Comparison of ENCODE assay signal across 8 cellular contexts in the genomic region with DNA sequence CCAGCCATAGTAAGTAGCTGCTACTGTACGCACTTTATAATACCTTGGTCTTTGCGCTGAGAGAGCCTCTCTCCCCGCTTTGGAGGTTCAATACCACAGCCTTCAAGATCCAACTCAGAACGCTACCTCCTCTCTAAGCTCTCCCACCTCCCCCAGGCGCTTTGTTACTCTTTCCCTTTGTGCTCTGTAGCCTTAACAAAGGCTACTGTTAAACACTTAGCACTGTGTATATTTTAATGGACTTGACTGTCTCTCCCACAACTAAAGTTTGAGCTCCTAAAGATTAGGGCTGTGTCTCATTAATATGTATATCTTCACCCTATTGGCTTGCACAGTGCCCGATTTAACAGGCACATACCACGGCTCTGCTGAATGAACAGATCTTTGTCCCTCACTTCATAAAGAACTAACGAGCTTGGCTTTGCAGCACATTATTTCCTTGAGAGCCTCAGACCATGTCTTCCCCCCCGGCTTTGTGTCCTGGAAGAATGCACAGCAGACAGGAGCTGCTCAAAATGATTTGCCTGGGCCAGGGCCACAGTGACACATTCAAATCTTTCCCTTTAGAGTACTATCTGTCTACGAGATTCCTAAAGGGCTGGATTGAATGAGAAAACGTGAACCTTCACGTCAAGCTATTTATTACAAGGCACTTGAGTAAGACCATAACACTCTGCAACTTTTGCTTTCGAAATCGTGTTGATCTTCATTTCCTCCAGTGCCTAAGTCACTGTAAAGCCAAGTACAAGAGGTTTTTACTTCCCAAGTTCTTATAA. TPM values are rescaled to one million over a fixed set of nuclear protein-coding genes. Genes with fewer than 3 reads are reported as not detected.
DNase-seq lines count a peak whose midpoint lies in the region; ATAC-seq and TF ChIP-seq lines count a peak whose summit lies in the region.

No MANE protein-coding gene starts in this region.

- peak; percentile 45 for DNase-seq in HFFc6
- peak; percentile 52 for DNase-seq in SK-MEL-5 (ENCODE audit: low read depth, low spot score)
- peak; percentile 77 for DNase-seq in epithelial cell of esophagus (ENCODE audit: low read depth)
- no peak for DNase-seq in natural killer cell treated with Interleukin-12 subunit alpha and Interleukin-12 subunit beta and Interleukin-15 and Interleukin-18, amount 100 ng/mL, for 72 hours (ENCODE audit: low spot score)
- DNase-seq in COLO668 (lab: John Stamatoyannopoulos, UW; ENCODE audit: unreplicated experiment), result no peak
- DNase-seq in HuH-7.5 (ENCODE audit: low spot score), result no peak
- DNase-seq in NCI-H1930 (lab: John Stamatoyannopoulos, UW), result no peak

- H3K27ac Mint-ChIP-seq in HFFc6, result no peak overlapping the region
- H3K27ac Mint-ChIP-seq in natural killer cell treated with Interleukin-12 subunit alpha and Interleukin-12 subunit beta and Interleukin-15 and Interleukin-18, amount 100 ng/mL, for 72 hours, result no peak overlapping the region

- H3K4me3 ChIP-seq in GM08714 (ENCODE audit: low read length), result peak overlapping the region; percentile 92; the same call in 1 of the 2 replicates
- H3K4me3 ChIP-seq in epithelial cell of esophagus (ENCODE audit: low read length), result peak overlapping the region; percentile 6

- peak; percentile 86 to 92 for ATAC-seq in natural killer cell treated with Interleukin-12 subunit alpha and Interleukin-12 subunit beta and Interleukin-15 and Interleukin-18, amount 100 ng/mL, for 72 hours

- TF ChIP-seq CTCF in HFFc6 (IDR thresholded peaks at IDR 0.05) (no peak), epithelial cell of esophagus (IDR thresholded peaks at IDR 0.05; ENCODE audit: insufficient read depth, low read depth, low read length, missing control alignments) (peak; percentile 1)

- no peaks in the 10 kb centered on the region for H3K27me3 Mint-ChIP-seq in HFFc6 (ENCODE audit: insufficient read depth)
- no peaks in the 10 kb centered on the region for H3K27me3 Mint-ChIP-seq in natural killer cell treated with Interleukin-12 subunit alpha and Interleukin-12 subunit beta and Interleukin-15 and Interleukin-18, amount 100 ng/mL, for 72 hours

- in situ Hi-C loops in SK-MEL-5 (cut with HindIII; ENCODE audit: low pct_unique_long_range_greater_than_20kb, low sequenced_read_pairs), result no loop called here

- no peak overlapping the region for H3K4me3 Mint-ChIP-seq in HFFc6
- no peak overlapping the region for H3K4me3 Mint-ChIP-seq in natural killer cell treated with Interleukin-12 subunit alpha and Interleukin-12 subunit beta and Interleukin-15 and Interleukin-18, amount 100 ng/mL, for 72 hours

- H3K4me1 Mint-ChIP-seq in HFFc6 (ENCODE audit: low read depth), result peaks cover 12% of the 10 kb centered on the region
- H3K4me1 Mint-ChIP-seq in natural killer cell treated with Interleukin-12 subunit alpha and Interleukin-12 subunit beta and Interleukin-15 and Interleukin-18, amount 100 ng/mL, for 72 hours (ENCODE audit: low read depth in 2 of 2), result peaks cover 5 to 14% of the 10 kb centered on the region in 2 donors

- H3K9me3 Mint-ChIP-seq in HFFc6, result no peaks in the 10 kb centered on the region
- no peaks in the 10 kb centered on the region for H3K9me3 Mint-ChIP-seq in natural killer cell treated with Interleukin-12 subunit alpha and Interleukin-12 subunit beta and Interleukin-15 and Interleukin-18, amount 100 ng/mL, for 72 hours

- no peaks in the 10 kb centered on the region for H3K36me3 Mint-ChIP-seq in HFFc6 (ENCODE audit: low read depth)
- H3K36me3 Mint-ChIP-seq in natural killer cell treated with Interleukin-12 subunit alpha and Interleukin-12 subunit beta and Interleukin-15 and Interleukin-18, amount 100 ng/mL, for 72 hours, result no peaks in the 10 kb centered on the region

RNA-seq across cellular contexts. Expression of a gene that starts 22.1 kb away (rescaled TPM):
- total RNA-seq in HFFc6 (2021; fragmentation: NEBNext Ultra II Directional; extraction: Animal tissue kit (Norgen Biotek cat#: 25700)), result 1 to 10 TPM; 2.8 to 7.2 (median 4.7) TPM
- 21.9 and 25.8 TPM in 2 replicates for total RNA-seq in SK-MEL-5 (2014; rRNA removed; shearing (Covaris generic))
- 35.8 and 38.9 TPM in 2 replicates for polyA plus RNA-seq in SK-MEL-5 (2015; cell fraction: cytosol; rRNA removed)
- 46.0 and 50.5 TPM in 2 replicates for polyA plus RNA-seq in SK-MEL-5 (2015; cell fraction: nucleus; rRNA removed)
- 10 to 100 TPM; 48.1 to 54.4 TPM for total RNA-seq in natural killer cell treated with Interleukin-12 subunit alpha and Interleukin-12 subunit beta and Interleukin-15 and Interleukin-18, amount 100 ng/mL, for 72 hours

RNA-seq across cellular contexts. Expression of a gene that starts 58.1 kb away (rescaled TPM):
- total RNA-seq in HFFc6 (2021; fragmentation: NEBNext Ultra II Directional; extraction: Animal tissue kit (Norgen Biotek cat#: 25700)), result 10 to 100 TPM; 29.5 to 31.5 (median 30.5) TPM
- 23.0 and 26.7 TPM in 2 replicates for total RNA-seq in SK-MEL-5 (2014; rRNA removed; shearing (Covaris generic))
- polyA plus RNA-seq in SK-MEL-5 (2015; cell fraction: cytosol; rRNA removed), result 7.4 and 9.7 TPM in 2 replicates
- 20.6 and 21.3 TPM in 2 replicates for polyA plus RNA-seq in SK-MEL-5 (2015; cell fraction: nucleus; rRNA removed)
- 10 to 100 TPM; 20.1 to 30.3 TPM for total RNA-seq in natural killer cell treated with Interleukin-12 subunit alpha and Interleukin-12 subunit beta and Interleukin-15 and Interleukin-18, amount 100 ng/mL, for 72 hours

Comparison
In these comparisons a context has a peak if more than half of its experiments do, and no peak if none do; other contexts are left out.
1. DNase-seq: peak in HFFc6 (single experiment), SK-MEL-5 (single experiment) and epithelial cell of esophagus (single experiment); none in natural killer cell treated with Interleukin-12 subunit alpha and Interleukin-12 subunit beta and Interleukin-15 and Interleukin-18, amount 100 ng/mL, for 72 hours (single experiment), COLO668 (single experiment), HuH-7.5 (single experiment) and NCI-H1930 (0 of 2).